8 cellular contexts compared by ENCODE assay signal in genomic region chr7:88219781-88220747, GRCh38. TPM values are rescaled to one million over a fixed set of nuclear protein-coding genes. Genes with fewer than 3 reads are reported as not detected.
DNase-seq lines count a peak whose midpoint lies in the region; ATAC-seq and TF ChIP-seq lines count a peak whose summit lies in the region.

Gene SRI, minus strand, starts transcription at chr7:88220038. Its CDS starts 12 bp downstream, at chr7:88220026.

- peak within 1 kb of the TSS; percentile 88 to 98 for H3K4me3 ChIP-seq in duodenal mucosa (ENCODE audit: low read depth in 1 of 2, low read length in 2 of 2)
- peak within 1 kb of the TSS; percentile 91 for H3K4me3 ChIP-seq in lower lobe of right lung

- POLR2A ChIA-PET in CD4-positive, alpha-beta T cell (lab: Charles Lee): interaction anchor here (0.8 to 1.2 kb wide), 6 partner anchors 9 to 1068 kb away, joined by 3 read pairs; partner anchors contain the start of genes ABCB1, ADAM22, DMTF1 and RUNDC3B
- POLR2A ChIA-PET in activated CD4-positive, alpha-beta memory T cell treated with anti-CD3 and anti-CD28 coated beads for 36 hours (lab: Charles Lee): interaction anchor here (0.6 kb wide), 1 partner anchor 99 kb away, joined by 3 read pairs; no protein-coding TSS in a partner anchor

- no peaks in the 10 kb centered on the region for H3K9me3 ChIP-seq in CD4-positive, alpha-beta T cell (ENCODE audit: control insufficient read depth, low read length)
- H3K9me3 ChIP-seq in duodenal mucosa (ENCODE audit: control insufficient read depth in 1 of 2, low read length in 2 of 2) (no peaks in the 10 kb centered on the region), lower lobe of right lung (no peaks in the 10 kb centered on the region)

- TF ChIP-seq CTCF in CD4-positive, alpha-beta T cell (IDR thresholded peaks at IDR 0.05): peak; percentile 96
- TF ChIP-seq CTCF in lower lobe of right lung (IDR thresholded peaks at IDR 0.05): peak; percentile 95

- intact Hi-C loops in CD4-positive, alpha-beta T cell (cut with DNase I, micrococcal nuclease): loop anchor here in 1 of 2 experiments (5.0 to 10.0 kb wide), 3 partner anchors 285 to 878 kb away; partner anchors contain the start of gene ADAM22
- intact Hi-C loops in activated CD4-positive, alpha-beta memory T cell treated with anti-CD3 and anti-CD28 coated beads for 36 hours (cut with micrococcal nuclease): loop anchor here (1.0 to 10.0 kb wide), 4 partner anchors 286 to 1003 kb away; partner anchors contain the start of genes ADAM22, CROT, DBF4 and SLC25A40
- intact Hi-C loops in lower lobe of right lung (cut with DNase I): no loop called here

- peak; percentile 83 to 94 (median 88) for DNase-seq in CD4-positive, alpha-beta T cell
- DNase-seq in NCI-H748 treated with DMSO at 0.1 percent for 48 hours (lab: John Stamatoyannopoulos, UW) (peak; percentile 59), lower lobe of right lung (peak; percentile 95)
- peak; percentile 92 for DNase-seq in activated CD4-positive, alpha-beta memory T cell treated with anti-CD3 and anti-CD28 coated beads for 36 hours
- peak; percentile 77 to 82 (median 80) for DNase-seq in stimulated activated CD4-positive, alpha-beta T cell treated with anti-CD3 and anti-CD28 coated beads, TNF-alpha, amount 100 ng/mL, for 24 hours (ENCODE audit: low read depth in 3 of 3)

- H3K27me3 Mint-ChIP-seq in CD4-positive, alpha-beta T cell: no peaks in the 10 kb centered on the region
- no peaks in the 10 kb centered on the region for H3K27me3 Mint-ChIP-seq in activated CD4-positive, alpha-beta memory T cell treated with anti-CD3 and anti-CD28 coated beads for 36 hours

- H3K4me1 Mint-ChIP-seq in CD4-positive, alpha-beta T cell (ENCODE audit: low read depth): peaks cover 39% of the 10 kb centered on the region
- peaks cover 15% of the 10 kb centered on the region for H3K4me1 Mint-ChIP-seq in activated CD4-positive, alpha-beta memory T cell treated with anti-CD3 and anti-CD28 coated beads for 36 hours (ENCODE audit: low read depth)

- peaks cover 28 to 32% of the 10 kb centered on the region in 2 donors for H3K4me1 ChIP-seq in duodenal mucosa (ENCODE audit: control insufficient read depth in 1 of 2, insufficient read depth in 2 of 2, low read length in 2 of 2)
- H3K4me1 ChIP-seq in lower lobe of right lung: peaks cover 22% of the 10 kb centered on the region

- no peaks in the 10 kb centered on the region for H3K27me3 ChIP-seq in CD4-positive, alpha-beta T cell (ENCODE audit: control insufficient read depth, insufficient read depth, low read length)
- H3K27me3 ChIP-seq in duodenal mucosa (ENCODE audit: control insufficient read depth in 1 of 2, insufficient read depth in 2 of 2, low read length in 2 of 2): no peaks in the 10 kb centered on the region
- no peaks in the 10 kb centered on the region for H3K27me3 ChIP-seq in lower lobe of right lung (ENCODE audit: low read depth)

- peak within 1 kb of the TSS; percentile 58 for H3K27ac ChIP-seq in CD4-positive, alpha-beta T cell (ENCODE audit: low read depth, low read length)
- H3K27ac ChIP-seq in duodenal mucosa (ENCODE audit: low read depth, low read length) (peak within 1 kb of the TSS; percentile 88), lower lobe of right lung (peak within 1 kb of the TSS; percentile 92)

- H3K9me3 Mint-ChIP-seq in CD4-positive, alpha-beta T cell: no peaks in the 10 kb centered on the region
- H3K9me3 Mint-ChIP-seq in activated CD4-positive, alpha-beta memory T cell treated with anti-CD3 and anti-CD28 coated beads for 36 hours: no peaks in the 10 kb centered on the region

- ATAC-seq in CD4-positive, alpha-beta T cell (ENCODE audit: poor library complexity): peak; percentile 97
- ATAC-seq in GM19351 (IDR thresholded peaks at IDR 0.05; ENCODE audit: unreplicated experiment) (peak; percentile 66), HG03520 (IDR thresholded peaks at IDR 0.05; ENCODE audit: unreplicated experiment) (peak; percentile 59), lower lobe of right lung (peak; percentile 99)

- peak within 1 kb of the TSS; percentile 99 for H3K4me3 Mint-ChIP-seq in CD4-positive, alpha-beta T cell
- H3K4me3 Mint-ChIP-seq in activated CD4-positive, alpha-beta memory T cell treated with anti-CD3 and anti-CD28 coated beads for 36 hours: peak within 1 kb of the TSS; percentile 87

- peak within 1 kb of the TSS; percentile 88 to 89 for H3K9ac ChIP-seq in duodenal mucosa (ENCODE audit: low read depth in 1 of 2, low read length in 2 of 2)

- H3K27ac Mint-ChIP-seq in CD4-positive, alpha-beta T cell: peak within 1 kb of the TSS; percentile 81
- H3K27ac Mint-ChIP-seq in activated CD4-positive, alpha-beta memory T cell treated with anti-CD3 and anti-CD28 coated beads for 36 hours: peak within 1 kb of the TSS; percentile 89

- peaks cover 14 to 22% of the 10 kb centered on the region in 2 donors for H3K36me3 ChIP-seq in duodenal mucosa (ENCODE audit: control insufficient read depth in 1 of 2, insufficient read depth in 2 of 2, low read length in 2 of 2)
- peaks cover 25% of the 10 kb centered on the region for H3K36me3 ChIP-seq in lower lobe of right lung

- CTCF ChIA-PET in CD4-positive, alpha-beta T cell (lab: Charles Lee): interaction anchor here (0.6 to 1.3 kb wide), 5 partner anchors 9 to 286 kb away, joined by 3 to 6 read pairs (median 3); partner anchors contain the start of gene ADAM22
- CTCF ChIA-PET in activated CD4-positive, alpha-beta memory T cell treated with anti-CD3 and anti-CD28 coated beads for 36 hours (lab: Charles Lee): interaction anchor here (0.7 to 1.2 kb wide), 2 partner anchors 14 to 97 kb away, joined by 3 to 5 read pairs; no protein-coding TSS in a partner anchor

- H3K36me3 Mint-ChIP-seq in CD4-positive, alpha-beta T cell (ENCODE audit: low read depth): peaks cover 34% of the 10 kb centered on the region
- peaks cover 20% of the 10 kb centered on the region for H3K36me3 Mint-ChIP-seq in activated CD4-positive, alpha-beta memory T cell treated with anti-CD3 and anti-CD28 coated beads for 36 hours

RNA-seq across cellular contexts. Expression of gene SRI, which starts in this region (rescaled TPM):
- 10 to 100 TPM; 44.3 to 45.7 TPM for total RNA-seq in CD4-positive, alpha-beta T cell
- total RNA-seq in activated CD4-positive, alpha-beta memory T cell treated with anti-CD3 and anti-CD28 coated beads for 36 hours: 100 to 1,000 TPM; 219 to 220 TPM
- 140 TPM for total RNA-seq in lower lobe of right lung

Comparison
In these comparisons a context has a peak if more than half of its experiments do, and no peak if none do; other contexts are left out.
1. Peak in every context shown above with its lines: DNase-seq, ATAC-seq, H3K4me3 ChIP-seq and H3K27ac ChIP-seq.